21 cellular contexts compared by ENCODE assay signal in genomic region chr9:108050894-108051293, GRCh38.
A peak's percentile ranks its signal among the peaks of the same experiment; 100 is the strongest.
DNase-seq lines count a peak whose midpoint lies in the region; ATAC-seq and TF ChIP-seq lines count a peak whose summit lies in the region.
"Had no signal": no experiment of that assay in that cellular context is flagged by ENCODE, and none has a peak within 500 bp of the region (broad histone marks: within the 10 kb centered on the region; RNA-seq: fewer than 3 reads in every experiment).

No MANE protein-coding gene starts in this region.

- no peaks in the 10 kb centered on the region for H3K79me2 ChIP-seq in PC-3 (ENCODE audit: low read length)
- H3K79me2 ChIP-seq in mammary epithelial cell (ENCODE audit: insufficient read depth, low read length), result no peaks in the 10 kb centered on the region

- H3K27me3 ChIP-seq in PC-3 (ENCODE audit: low read length) (no peaks in the 10 kb centered on the region), mammary epithelial cell (ENCODE audit: insufficient read depth, low read length) (no peaks in the 10 kb centered on the region), WERI-Rb-1 (ENCODE audit: insufficient read depth, low read depth, severe bottlenecking) (no peaks in the 10 kb centered on the region)

- 91% methylated on average over 4 of the region's 4 CpGs for WGBS in mammary epithelial cell (ENCODE audit: low coverage, missing lambda C conversion rate)

- intact Hi-C loops in PC-3 (cut with micrococcal nuclease) (no loop called here), mammary epithelial cell (cut with micrococcal nuclease) (loop anchor here (10.0 kb wide), 2 partner anchors 394 to 584 kb away; no protein-coding TSS in a partner anchor), left colon (cut with DNase I, micrococcal nuclease) (no loop called here)

- BruUV-seq in PC-3 (replicated peaks; lab: Mats Ljungman, UMichigan) (no TSS peak), mammary epithelial cell (replicated peaks; lab: Mats Ljungman, UMichigan) (no TSS peak)

- POLR2A ChIA-PET in PC-3 (lab: Charles Lee; ENCODE audit: unreplicated experiment), result no interaction called here

- no peaks in the 10 kb centered on the region for H4K20me1 ChIP-seq in PC-3 (ENCODE audit: low read length)
- no peaks in the 10 kb centered on the region for H4K20me1 ChIP-seq in mammary epithelial cell (ENCODE audit: insufficient read depth, low read length)

- no peak for TF ChIP-seq CTCF in PC-3 (conservative IDR thresholded peaks at IDR 0.05; ENCODE audit: low read depth, low read length)
- TF ChIP-seq CTCF in mammary epithelial cell (conservative IDR thresholded peaks at IDR 0.05 in 1 of 2, IDR thresholded peaks at IDR 0.05 in 1 of 2; ENCODE audit: extremely low read depth in 1 of 2, insufficient read depth in 1 of 2, low read depth in 1 of 2, low read length in 2 of 2), result no peak
- TF ChIP-seq CTCF in WERI-Rb-1 (IDR thresholded peaks at IDR 0.05; ENCODE audit: low read depth, low read length), result no peak

- no peaks in the 10 kb centered on the region for H3F3A ChIP-seq in PC-3 (ENCODE audit: low read length, unreplicated experiment)

- H3K4me2 ChIP-seq in PC-3 (ENCODE audit: low read length) (no peak overlapping the region), mammary epithelial cell (ENCODE audit: insufficient read depth, low read depth, low read length) (no peak overlapping the region)

- H3K9me2 ChIP-seq in PC-3 (replicated peaks; ENCODE audit: low read length), result no peaks in the 10 kb centered on the region

- H3K36me3 ChIP-seq in PC-3 (ENCODE audit: low read depth, low read length), result no peaks in the 10 kb centered on the region
- no peaks in the 10 kb centered on the region for H3K36me3 ChIP-seq in mammary epithelial cell (ENCODE audit: insufficient read depth, low read length)
- H3K36me3 ChIP-seq in WERI-Rb-1, result no peaks in the 10 kb centered on the region
- H3K36me3 ChIP-seq: HAP-1 had no signal

- H3K27ac ChIP-seq in PC-3 (ENCODE audit: low read length), result no peak overlapping the region; the same call in 1 of the 2 replicates
- H3K27ac ChIP-seq in mammary epithelial cell (ENCODE audit: insufficient read depth, low read depth, low read length), result peak overlapping the region; percentile 99
- no peak overlapping the region for H3K27ac ChIP-seq in WERI-Rb-1
- H3K27ac ChIP-seq: C4-2B had no signal

- H3K4me1 ChIP-seq in PC-3 (ENCODE audit: insufficient read depth, low read length), result peaks cover 40% of the 10 kb centered on the region
- peaks cover 65% of the 10 kb centered on the region for H3K4me1 ChIP-seq in mammary epithelial cell (ENCODE audit: insufficient read depth, low read length)

- H2AFZ ChIP-seq in PC-3 (ENCODE audit: low read length) (no peak overlapping the region), mammary epithelial cell (ENCODE audit: low read depth, low read length) (no peak overlapping the region)

- dilution Hi-C loops in mammary epithelial cell (cut with HindIII; ENCODE audit: low sequenced_read_pairs), result no loop called here

- H3K9ac ChIP-seq in PC-3 (ENCODE audit: low read length) (no peak overlapping the region), mammary epithelial cell (ENCODE audit: insufficient read depth, low read length) (no peak overlapping the region)

- in situ Hi-C loops in mammary epithelial cell (cut with MboI; ENCODE audit: low sequenced_read_pairs in 2 of 2), result loop anchor here in 1 of 2 donors (10.0 kb wide), 1 partner anchor 566 kb away; the partner anchor contains the start of gene KLF4

- H3K4me3 ChIP-seq in PC-3 (ENCODE audit: low read length), result no peak overlapping the region
- no peak overlapping the region for H3K4me3 ChIP-seq in mammary epithelial cell (replicated peaks in 1 of 3; ENCODE audit: insufficient read depth in 1 of 3, low read depth in 2 of 3, low read length in 3 of 3)
- no peak overlapping the region for H3K4me3 ChIP-seq in WERI-Rb-1 (ENCODE audit: low read depth, low read length)
- H3K4me3 ChIP-seq: HAP-1 had no signal

- ATAC-seq in PC-3 (no peak), left colon (peak; percentile 85), HG02885 (IDR thresholded peaks at IDR 0.05; ENCODE audit: poor library complexity, unreplicated experiment) (no peak), GM21723 (IDR thresholded peaks at IDR 0.05; ENCODE audit: unreplicated experiment) (no peak), HG02763 (IDR thresholded peaks at IDR 0.05; ENCODE audit: unreplicated experiment) (no peak)
- ATAC-seq: CD8-positive, alpha-beta T cell had no signal

- DNase-seq in PC-3 (peak; percentile 31), mammary epithelial cell (peak; percentile 30), left colon (no peak), WERI-Rb-1 (no peak)
- DNase-seq: Caco-2; CD8-positive, alpha-beta T cell; GOT3; HFFc6; Karpas-422; NCI-H2029; NCI-H446 treated with DMSO at 0.1 percent for 48 hours; NCI-H526; NCI-H82; NK-92 treated with Interleukin-12 subunit alpha and Interleukin-12 subunit beta, amount 100 ng/mL, for 24 hours; RPMI8226; SHP77 treated with DMSO at 0.1 percent for 48 hours had no signal

- CTCF ChIA-PET in PC-3 (lab: Charles Lee) (no interaction called here), mammary epithelial cell (lab: Charles Lee; ENCODE audit: low non-redundant PET) (no interaction called here)

- H3K9me3 ChIP-seq in PC-3 (ENCODE audit: low read length), result no peaks in the 10 kb centered on the region
- H3K9me3 ChIP-seq in mammary epithelial cell (replicated peaks; ENCODE audit: insufficient read depth, low read length), result peaks cover 3% of the 10 kb centered on the region
- H3K9me3 ChIP-seq in WERI-Rb-1 (ENCODE audit: severe bottlenecking), result no peaks in the 10 kb centered on the region
- H3K9me3 ChIP-seq: Caco-2, HAP-1 had no signal

Comparison
In these comparisons a context has a peak if more than half of its experiments do, and no peak if none do; other contexts are left out.
1. DNase-seq: peak in PC-3 (single experiment) and mammary epithelial cell (single experiment); none in left colon (0 of 2) and WERI-Rb-1 (single experiment).